Comparison of ENCODE assay signal across 8 cellular contexts in genomic region chr16:57734308-57734924, GRCh38. TPM values are rescaled to one million over a fixed set of nuclear protein-coding genes. Genes with fewer than 3 reads are reported as not detected.
A peak's percentile ranks its signal among the peaks of the same experiment; 100 is the strongest.
DNase-seq lines count a peak whose midpoint lies in the region; ATAC-seq and TF ChIP-seq lines count a peak whose summit lies in the region.

No MANE protein-coding gene starts in this region.

- ATAC-seq in body of pancreas (no peak), lung (ENCODE audit: insufficient read depth, low FRiP score) (no peak), upper lobe of right lung (no peak), GM18502 (IDR thresholded peaks at IDR 0.05; ENCODE audit: poor library complexity, unreplicated experiment) (no peak), GM21825 (IDR thresholded peaks at IDR 0.05; ENCODE audit: unreplicated experiment) (no peak), GM19455 (IDR thresholded peaks at IDR 0.05; ENCODE audit: unreplicated experiment) (no peak)

- H3K4me3 Mint-ChIP-seq in activated naive CD4-positive, alpha-beta T cell treated with anti-CD3 and anti-CD28 coated beads, Interleukin-2, amount 10 ng/mL, durations not matched to agents 7 days and 5 days: peak overlapping the region; percentile 96

- no peaks in the 10 kb centered on the region for H3K27me3 ChIP-seq in body of pancreas
- H3K27me3 ChIP-seq in lung (ENCODE audit: control insufficient read depth, insufficient read depth): no peaks in the 10 kb centered on the region
- no peaks in the 10 kb centered on the region for H3K27me3 ChIP-seq in upper lobe of right lung

- H3K27ac Mint-ChIP-seq in activated naive CD4-positive, alpha-beta T cell treated with anti-CD3 and anti-CD28 coated beads, Interleukin-2, amount 10 ng/mL, durations not matched to agents 7 days and 5 days: peak overlapping the region; percentile 87

- 44 to 61% methylated on average over 15 to 20 of the region's 20 CpGs for WGBS in body of pancreas, 2 donors
- 48 to 54% methylated on average over 20 of the region's 20 CpGs for WGBS in lung, 2 donors

- peaks cover 32% of the 10 kb centered on the region for H3K4me1 Mint-ChIP-seq in activated naive CD4-positive, alpha-beta T cell treated with anti-CD3 and anti-CD28 coated beads, Interleukin-2, amount 10 ng/mL, durations not matched to agents 7 days and 5 days

- H3K4me3 ChIP-seq in body of pancreas: peak overlapping the region; percentile 73 to 81
- peak overlapping the region; percentile 54 for H3K4me3 ChIP-seq in lung
- H3K4me3 ChIP-seq in upper lobe of right lung: peak overlapping the region; percentile 85

- no peak for TF ChIP-seq POLR2A in body of pancreas (IDR thresholded peaks at IDR 0.05)

- intact Hi-C loops in body of pancreas (cut with DNase I): no loop called here
- intact Hi-C loops in upper lobe of right lung (cut with DNase I): no loop called here

- H3K27me3 Mint-ChIP-seq in activated naive CD4-positive, alpha-beta T cell treated with anti-CD3 and anti-CD28 coated beads, Interleukin-2, amount 10 ng/mL, durations not matched to agents 7 days and 5 days: peaks cover 4% of the 10 kb centered on the region

- no peak for TF ChIP-seq CTCF in body of pancreas (IDR thresholded peaks at IDR 0.05)
- no peak for TF ChIP-seq CTCF in lung (IDR thresholded peaks at IDR 0.05; ENCODE audit: control extremely low read depth, extremely low read depth)
- TF ChIP-seq CTCF in upper lobe of right lung (IDR thresholded peaks at IDR 0.05): no peak

- H3K27ac ChIP-seq in body of pancreas (peak overlapping the region; percentile 83 to 91 (median 88)), lung (ENCODE audit: low read depth in 1 of 2, low read length in 1 of 2) (peak overlapping the region; percentile 80 to 84), upper lobe of right lung (peak overlapping the region; percentile 93)

- H3K36me3 ChIP-seq in body of pancreas (replicated peaks in 1 of 2; ENCODE audit: insufficient read depth in 1 of 2, low read depth in 2 of 2): no peaks in the 10 kb centered on the region
- H3K36me3 ChIP-seq in lung (ENCODE audit: control insufficient read depth in 2 of 2, insufficient read depth in 2 of 2, low read length in 2 of 2): peaks cover 0 to 1% of the 10 kb centered on the region in 2 donors
- no peaks in the 10 kb centered on the region for H3K36me3 ChIP-seq in upper lobe of right lung

- DNase-seq in activated naive CD4-positive, alpha-beta T cell treated with anti-CD3 and anti-CD28 coated beads, Interleukin-2, amount 10 ng/mL, durations not matched to agents 7 days and 5 days: no peak
- no peak for DNase-seq in activated naive CD4-positive, alpha-beta T cell treated with anti-CD3 and anti-CD28 coated beads, Interleukin-2, amount 50 U/mL, for 16 hours
- DNase-seq in body of pancreas: no peak
- DNase-seq in lung (ENCODE audit: low spot score): no peak
- no peak for DNase-seq in upper lobe of right lung

- peaks cover 19% of the 10 kb centered on the region for H3K36me3 Mint-ChIP-seq in activated naive CD4-positive, alpha-beta T cell treated with anti-CD3 and anti-CD28 coated beads, Interleukin-2, amount 10 ng/mL, durations not matched to agents 7 days and 5 days

- peaks cover 21% of the 10 kb centered on the region for H3K9me3 Mint-ChIP-seq in activated naive CD4-positive, alpha-beta T cell treated with anti-CD3 and anti-CD28 coated beads, Interleukin-2, amount 10 ng/mL, durations not matched to agents 7 days and 5 days

- CTCF ChIA-PET in activated naive CD4-positive, alpha-beta T cell treated with anti-CD3 and anti-CD28 coated beads, Interleukin-2, amount 10 ng/mL, durations not matched to agents 7 days and 5 days (lab: Charles Lee): interaction anchor here (1.9 to 3.4 kb wide), 2 partner anchors 86 to 158 kb away, joined by 8 to 17 read pairs; no protein-coding TSS in a partner anchor

- H3K9me3 ChIP-seq in body of pancreas (no peaks in the 10 kb centered on the region), lung (ENCODE audit: control insufficient read depth in 2 of 2, insufficient read depth in 1 of 2, low read length in 1 of 2) (no peaks in the 10 kb centered on the region), upper lobe of right lung (no peaks in the 10 kb centered on the region)

- H3K4me1 ChIP-seq in body of pancreas (peaks cover 21% of the 10 kb centered on the region), lung (ENCODE audit: control insufficient read depth in 2 of 2, insufficient read depth in 2 of 2, low read length in 2 of 2) (peaks cover 0 to 9% of the 10 kb centered on the region in 2 donors), upper lobe of right lung (peaks cover 22% of the 10 kb centered on the region)

RNA-seq across cellular contexts. Expression of gene KATNB1, which starts 1.2 kb away (rescaled TPM):
- total RNA-seq in body of pancreas (10 to 100 TPM; 13.7 to 14.2 TPM), lung (10 to 100 TPM; 14.9 to 39.3 TPM), upper lobe of right lung (16.6 TPM)
- polyA plus RNA-seq in lung: 10 to 100 TPM; 15.2 to 25.0 TPM

RNA-seq across cellular contexts. Expression of gene DRC7, which starts 39.8 kb away (rescaled TPM):
- 1 to 10 TPM in 1 of 2 donors, not detected in 1; 1.3 TPM for total RNA-seq in body of pancreas
- total RNA-seq in lung: 10 to 100 TPM in 1 of 2 donors, 1 to 10 TPM in 1; 8.6 to 10.9 TPM
- 1 to 10 TPM; 2.5 to 4.2 TPM for polyA plus RNA-seq in lung
- total RNA-seq in upper lobe of right lung: not detected
